2 cellular contexts compared by ENCODE assay signal in the genomic region with DNA sequence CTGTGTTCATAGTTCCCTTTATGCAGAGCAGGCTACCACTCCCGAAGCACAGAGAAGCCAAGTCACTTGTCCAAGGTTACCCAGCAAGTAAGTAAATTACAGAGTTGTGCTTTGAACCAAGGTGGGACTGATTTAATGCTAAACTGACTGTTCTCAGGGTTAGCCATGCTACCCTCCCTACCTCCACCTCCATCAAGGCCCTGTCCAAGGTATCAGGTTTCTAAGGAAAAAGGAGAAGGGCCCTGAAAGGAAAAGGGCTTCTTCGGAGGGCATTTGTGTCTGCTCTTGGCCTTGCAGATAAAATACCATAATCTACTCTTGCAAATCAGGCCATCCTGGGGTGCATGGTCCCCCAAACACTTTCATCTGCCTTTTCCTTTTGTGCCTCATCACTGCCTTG.
A peak's percentile ranks its signal among the peaks of the same experiment; 100 is the strongest.
TF ChIP-seq lines count a peak whose summit lies in the region.

No MANE protein-coding gene starts in this region.

TF ChIP-seq in GM23338, 12 proteins besides CTCF, POLR2A, EP300 and RAD21:
- TF ChIP-seq, protein P1, sequence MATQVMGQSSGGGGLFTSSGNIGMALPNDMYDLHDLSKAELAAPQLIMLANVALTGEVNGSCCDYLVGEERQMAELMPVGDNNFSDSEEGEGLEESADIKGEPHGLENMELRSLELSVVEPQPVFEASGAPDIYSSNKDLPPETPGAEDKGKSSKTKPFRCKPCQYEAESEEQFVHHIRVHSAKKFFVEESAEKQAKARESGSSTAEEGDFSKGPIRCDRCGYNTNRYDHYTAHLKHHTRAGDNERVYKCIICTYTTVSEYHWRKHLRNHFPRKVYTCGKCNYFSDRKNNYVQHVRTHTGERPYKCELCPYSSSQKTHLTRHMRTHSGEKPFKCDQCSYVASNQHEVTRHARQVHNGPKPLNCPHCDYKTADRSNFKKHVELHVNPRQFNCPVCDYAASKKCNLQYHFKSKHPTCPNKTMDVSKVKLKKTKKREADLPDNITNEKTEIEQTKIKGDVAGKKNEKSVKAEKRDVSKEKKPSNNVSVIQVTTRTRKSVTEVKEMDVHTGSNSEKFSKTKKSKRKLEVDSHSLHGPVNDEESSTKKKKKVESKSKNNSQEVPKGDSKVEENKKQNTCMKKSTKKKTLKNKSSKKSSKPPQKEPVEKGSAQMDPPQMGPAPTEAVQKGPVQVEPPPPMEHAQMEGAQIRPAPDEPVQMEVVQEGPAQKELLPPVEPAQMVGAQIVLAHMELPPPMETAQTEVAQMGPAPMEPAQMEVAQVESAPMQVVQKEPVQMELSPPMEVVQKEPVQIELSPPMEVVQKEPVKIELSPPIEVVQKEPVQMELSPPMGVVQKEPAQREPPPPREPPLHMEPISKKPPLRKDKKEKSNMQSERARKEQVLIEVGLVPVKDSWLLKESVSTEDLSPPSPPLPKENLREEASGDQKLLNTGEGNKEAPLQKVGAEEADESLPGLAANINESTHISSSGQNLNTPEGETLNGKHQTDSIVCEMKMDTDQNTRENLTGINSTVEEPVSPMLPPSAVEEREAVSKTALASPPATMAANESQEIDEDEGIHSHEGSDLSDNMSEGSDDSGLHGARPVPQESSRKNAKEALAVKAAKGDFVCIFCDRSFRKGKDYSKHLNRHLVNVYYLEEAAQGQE (IDR thresholded peaks at IDR 0.05; ENCODE audit: unreplicated experiment): peak; percentile 68
- no peak for TF ChIP-seq STAT1 (IDR thresholded peaks at IDR 0.05; ENCODE audit: unreplicated experiment)

TF ChIP-seq in HCT116, 20 proteins besides CTCF, POLR2A, EP300 and RAD21 (continued from another document):
- TF ChIP-seq, protein P1 (IDR thresholded peaks at IDR 0.05; ENCODE audit: low read depth): peak; percentile 16
